ENCODE assay signal across 22 cellular contexts in the genomic region with DNA sequence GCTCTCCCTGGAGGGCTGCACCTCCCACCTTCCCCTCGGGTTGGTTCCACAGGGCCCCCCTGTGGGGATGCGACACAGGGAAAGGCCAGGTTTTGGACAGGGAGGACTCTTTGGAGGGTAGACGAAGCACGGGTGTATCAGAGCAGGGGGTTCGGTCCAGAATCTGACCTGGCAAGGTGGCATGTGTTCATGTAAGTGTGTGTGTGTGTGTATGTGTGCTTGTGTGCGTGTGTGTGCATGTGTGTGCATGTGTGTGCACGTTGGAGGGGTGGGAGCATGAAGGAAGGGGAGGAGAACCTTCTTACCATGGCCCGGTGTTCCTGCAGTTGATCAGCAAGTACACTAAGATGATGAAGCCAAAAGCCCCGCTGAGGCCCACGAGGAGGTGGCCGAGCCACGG. TPM values are rescaled to one million over a fixed set of nuclear protein-coding genes. Genes with fewer than 3 reads are reported as not detected.
"Had no signal": no experiment of that assay in that cellular context is flagged by ENCODE, and none has a peak within 500 bp of the region (broad histone marks: within the 10 kb centered on the region; RNA-seq: fewer than 3 reads in every experiment).

No MANE protein-coding gene starts in this region.

- H3K9me3 Mint-ChIP-seq: naive thymus-derived CD4-positive, alpha-beta T cell; stimulated activated naive B cell treated with anti-CD40 and anti-IgM and Interleukin-4, amounts not matched to agents 10 μg/mL and 1 μg/mL and 100 μg/mL, for 72 hours; type B pancreatic cell had no signal

- H3K4me3 ChIP-seq: body of pancreas, esophagus squamous epithelium, left lung, suprapubic skin had no signal

- H3K4me3 Mint-ChIP-seq: activated naive CD4-positive, alpha-beta T cell treated with anti-CD3 and anti-CD28 coated beads for 36 hours; naive thymus-derived CD4-positive, alpha-beta T cell; stimulated activated naive B cell treated with anti-CD40 and anti-IgM and Interleukin-4, amounts not matched to agents 10 μg/mL and 1 μg/mL and 100 μg/mL, for 72 hours; type B pancreatic cell had no signal

- H3K27me3 Mint-ChIP-seq: naive thymus-derived CD4-positive, alpha-beta T cell had no signal

- FAIRE-seq: endothelial cell of umbilical vein, kidney had no signal

- H3K36me3 Mint-ChIP-seq: type B pancreatic cell had no signal

- H3K9me3 ChIP-seq: body of pancreas, esophagus squamous epithelium, left lung, suprapubic skin had no signal

- ATAC-seq: body of pancreas; left lung; naive thymus-derived CD4-positive, alpha-beta T cell; stimulated activated naive B cell treated with anti-CD40 and anti-IgM and Interleukin-4, amounts not matched to agents 10 μg/mL and 1 μg/mL and 100 μg/mL, for 72 hours had no signal

- H3K27ac Mint-ChIP-seq: activated naive CD4-positive, alpha-beta T cell treated with anti-CD3 and anti-CD28 coated beads for 36 hours; type B pancreatic cell had no signal

- H3K27me3 ChIP-seq: body of pancreas, left lung, suprapubic skin had no signal

- DNase-seq: activated naive CD4-positive, alpha-beta T cell treated with anti-CD3 and anti-CD28 coated beads for 36 hours; amygdala; body of pancreas; cortex of kidney; effector CD4-positive, alpha-beta T cell; esophagus squamous epithelium; hippocampal formation; kidney; mammary epithelial cell; naive thymus-derived CD4-positive, alpha-beta T cell; nucleus accumbens; posterior cingulate gyrus; retina; stimulated activated CD4-positive, alpha-beta T cell treated with anti-CD3 and anti-CD28 coated beads, Interleukin-2, amount 100 ng/mL, for 48 hours; stimulated activated naive B cell treated with anti-CD40 and anti-IgM and Interleukin-4, amounts not matched to agents 10 μg/mL and 1 μg/mL and 100 μg/mL, for 72 hours had no signal

- H3K36me3 ChIP-seq: esophagus squamous epithelium, left lung, suprapubic skin had no signal

- H3K4me1 ChIP-seq: body of pancreas, left lung had no signal

- H3K27ac ChIP-seq: body of pancreas, esophagus squamous epithelium, left lung, suprapubic skin had no signal

RNA-seq across cellular contexts. Expression of gene IL2RB, which starts 14.7 kb away (rescaled TPM):
- total RNA-seq: endothelial cell of umbilical vein, SK-MEL-5 had no signal

RNA-seq across cellular contexts. Expression of gene TMPRSS6, which starts 25.5 kb away (rescaled TPM):
- total RNA-seq: endothelial cell of umbilical vein, fibroblast of villous mesenchyme, glomerular endothelial cell, mammary epithelial cell, SK-MEL-5 had no signal
- polyA plus RNA-seq: endothelial cell of umbilical vein; mammary epithelial cell; naive thymus-derived CD4-positive, alpha-beta T cell had no signal
